ENCODE assay signal across 1 cellular context in the genomic region with DNA sequence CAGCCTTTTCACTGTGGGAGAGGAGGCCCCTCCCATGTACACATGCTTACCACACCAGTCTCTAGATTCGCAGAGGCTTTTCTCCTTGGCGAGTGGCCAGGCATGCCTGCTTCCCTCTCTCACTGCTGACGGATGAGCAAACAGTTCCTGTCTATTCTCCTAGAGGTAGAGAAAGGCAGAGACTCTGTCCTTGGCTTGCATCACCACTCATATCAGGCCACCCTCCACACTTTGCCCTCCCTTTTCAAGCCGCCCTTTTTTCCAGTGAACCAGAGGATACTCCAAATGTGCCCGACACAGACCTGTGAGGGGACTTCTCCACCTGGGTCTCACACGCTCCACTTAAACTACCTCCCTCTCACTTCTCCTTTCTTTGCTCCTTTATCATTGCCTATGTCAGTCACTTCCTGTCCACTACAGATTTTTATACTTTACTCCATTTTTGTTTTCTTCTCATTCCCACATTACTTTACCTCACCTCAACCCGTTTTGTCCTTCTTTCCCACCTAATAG.
A peak's percentile ranks its signal among the peaks of the same experiment; 100 is the strongest.
TF ChIP-seq lines count a peak whose summit lies in the region.

No MANE protein-coding gene starts in this region.

TF ChIP-seq in GM12878, 131 proteins besides CTCF, POLR2A, EP300 and RAD21 (continued from another document and continues in another):
- TF ChIP-seq, protein P1, sequence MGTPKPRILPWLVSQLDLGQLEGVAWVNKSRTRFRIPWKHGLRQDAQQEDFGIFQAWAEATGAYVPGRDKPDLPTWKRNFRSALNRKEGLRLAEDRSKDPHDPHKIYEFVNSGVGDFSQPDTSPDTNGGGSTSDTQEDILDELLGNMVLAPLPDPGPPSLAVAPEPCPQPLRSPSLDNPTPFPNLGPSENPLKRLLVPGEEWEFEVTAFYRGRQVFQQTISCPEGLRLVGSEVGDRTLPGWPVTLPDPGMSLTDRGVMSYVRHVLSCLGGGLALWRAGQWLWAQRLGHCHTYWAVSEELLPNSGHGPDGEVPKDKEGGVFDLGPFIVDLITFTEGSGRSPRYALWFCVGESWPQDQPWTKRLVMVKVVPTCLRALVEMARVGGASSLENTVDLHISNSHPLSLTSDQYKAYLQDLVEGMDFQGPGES (IDR thresholded peaks at IDR 0.05) = no peak
- TF ChIP-seq SMAD5 (IDR thresholded peaks at IDR 0.05; ENCODE audit: low read depth) (no peak), FOXK2 (IDR thresholded peaks at IDR 0.05) (no peak), EED (IDR thresholded peaks at IDR 0.05; ENCODE audit: low read depth) (peak; percentile 76), EGR1 (IDR thresholded peaks at IDR 0.05; ENCODE audit: borderline replicate concordance in 1 of 2, low read depth in 2 of 2, low read length in 2 of 2) (peak in 1 of 2 experiments; percentile 47; a peak in 2 of 3 replicates), CBX3 (IDR thresholded peaks at IDR 0.05; ENCODE audit: borderline replicate concordance, low read depth) (no peak), EZH2 (IDR thresholded peaks at IDR 0.05; ENCODE audit: borderline replicate concordance, control insufficient read depth, low read depth, low read length) (no peak), ZBED1 (IDR thresholded peaks at IDR 0.05; ENCODE audit: borderline replicate concordance) (no peak), ZNF217 (IDR thresholded peaks at IDR 0.05) (no peak; the same call in 1 of the 2 replicates), POLR2AphosphoS2 (IDR thresholded peaks at IDR 0.05; ENCODE audit: low read depth, low read length) (no peak), NR2F1 (conservative IDR thresholded peaks at IDR 0.05) (no peak), RCOR1 (conservative IDR thresholded peaks at IDR 0.05; ENCODE audit: low read depth, low read length) (no peak), KAT2A (conservative IDR thresholded peaks at IDR 0.05; ENCODE audit: control insufficient read depth, low read depth, low read length) (no peak), ATF7 (IDR thresholded peaks at IDR 0.05; ENCODE audit: low read depth) (peak; percentile 56), POU2F2 (IDR thresholded peaks at IDR 0.05; ENCODE audit: borderline replicate concordance, low read depth, low read length) (no peak), ZSCAN29 (IDR thresholded peaks at IDR 0.05) (no peak), BHLHE40 (IDR thresholded peaks at IDR 0.05; ENCODE audit: borderline replicate concordance in 1 of 2, low read depth in 2 of 2, low read length in 1 of 2) (peak in 1 of 2 experiments; percentile 51; a peak in 1 of 4 replicates), SIN3A (IDR thresholded peaks at IDR 0.05; ENCODE audit: low read depth, low read length) (no peak), RELA (IDR thresholded peaks at IDR 0.05; ENCODE audit: borderline replicate concordance, partially characterized antibody) (no peak), NFIC (IDR thresholded peaks at IDR 0.05; ENCODE audit: low read depth, low read length) (peak; percentile 53), GATAD2B (conservative IDR thresholded peaks at IDR 0.05; ENCODE audit: low read depth) (peak; percentile 86; the same call in 1 of the 2 replicates), SMC3 (IDR thresholded peaks at IDR 0.05; ENCODE audit: borderline replicate concordance, low read length) (no peak), TCF7 (IDR thresholded peaks at IDR 0.05; ENCODE audit: borderline replicate concordance) (no peak), HDGF (IDR thresholded peaks at IDR 0.05) (no peak), RAD51 (IDR thresholded peaks at IDR 0.05) (no peak), IKZF2 (IDR thresholded peaks at IDR 0.05) (peak; percentile 87 to 94), KLF5 (IDR thresholded peaks at IDR 0.05; ENCODE audit: partially characterized antibody) (no peak), KDM1A (IDR thresholded peaks at IDR 0.05; ENCODE audit: borderline replicate concordance) (no peak), CHD4 (IDR thresholded peaks at IDR 0.05) (no peak)
- TF ChIP-seq, protein P2, sequence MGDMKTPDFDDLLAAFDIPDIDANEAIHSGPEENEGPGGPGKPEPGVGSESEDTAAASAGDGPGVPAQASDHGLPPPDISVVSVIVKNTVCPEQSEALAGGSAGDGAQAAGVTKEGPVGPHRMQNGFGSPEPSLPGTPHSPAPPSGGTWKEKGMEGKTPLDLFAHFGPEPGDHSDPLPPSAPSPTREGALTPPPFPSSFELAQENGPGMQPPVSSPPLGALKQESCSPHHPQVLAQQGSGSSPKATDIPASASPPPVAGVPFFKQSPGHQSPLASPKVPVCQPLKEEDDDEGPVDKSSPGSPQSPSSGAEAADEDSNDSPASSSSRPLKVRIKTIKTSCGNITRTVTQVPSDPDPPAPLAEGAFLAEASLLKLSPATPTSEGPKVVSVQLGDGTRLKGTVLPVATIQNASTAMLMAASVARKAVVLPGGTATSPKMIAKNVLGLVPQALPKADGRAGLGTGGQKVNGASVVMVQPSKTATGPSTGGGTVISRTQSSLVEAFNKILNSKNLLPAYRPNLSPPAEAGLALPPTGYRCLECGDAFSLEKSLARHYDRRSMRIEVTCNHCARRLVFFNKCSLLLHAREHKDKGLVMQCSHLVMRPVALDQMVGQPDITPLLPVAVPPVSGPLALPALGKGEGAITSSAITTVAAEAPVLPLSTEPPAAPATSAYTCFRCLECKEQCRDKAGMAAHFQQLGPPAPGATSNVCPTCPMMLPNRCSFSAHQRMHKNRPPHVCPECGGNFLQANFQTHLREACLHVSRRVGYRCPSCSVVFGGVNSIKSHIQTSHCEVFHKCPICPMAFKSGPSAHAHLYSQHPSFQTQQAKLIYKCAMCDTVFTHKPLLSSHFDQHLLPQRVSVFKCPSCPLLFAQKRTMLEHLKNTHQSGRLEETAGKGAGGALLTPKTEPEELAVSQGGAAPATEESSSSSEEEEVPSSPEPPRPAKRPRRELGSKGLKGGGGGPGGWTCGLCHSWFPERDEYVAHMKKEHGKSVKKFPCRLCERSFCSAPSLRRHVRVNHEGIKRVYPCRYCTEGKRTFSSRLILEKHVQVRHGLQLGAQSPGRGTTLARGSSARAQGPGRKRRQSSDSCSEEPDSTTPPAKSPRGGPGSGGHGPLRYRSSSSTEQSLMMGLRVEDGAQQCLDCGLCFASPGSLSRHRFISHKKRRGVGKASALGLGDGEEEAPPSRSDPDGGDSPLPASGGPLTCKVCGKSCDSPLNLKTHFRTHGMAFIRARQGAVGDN (IDR thresholded peaks at IDR 0.05) = peak; percentile 12; the same call in 1 of the 2 replicates
- TF ChIP-seq, protein P3, sequence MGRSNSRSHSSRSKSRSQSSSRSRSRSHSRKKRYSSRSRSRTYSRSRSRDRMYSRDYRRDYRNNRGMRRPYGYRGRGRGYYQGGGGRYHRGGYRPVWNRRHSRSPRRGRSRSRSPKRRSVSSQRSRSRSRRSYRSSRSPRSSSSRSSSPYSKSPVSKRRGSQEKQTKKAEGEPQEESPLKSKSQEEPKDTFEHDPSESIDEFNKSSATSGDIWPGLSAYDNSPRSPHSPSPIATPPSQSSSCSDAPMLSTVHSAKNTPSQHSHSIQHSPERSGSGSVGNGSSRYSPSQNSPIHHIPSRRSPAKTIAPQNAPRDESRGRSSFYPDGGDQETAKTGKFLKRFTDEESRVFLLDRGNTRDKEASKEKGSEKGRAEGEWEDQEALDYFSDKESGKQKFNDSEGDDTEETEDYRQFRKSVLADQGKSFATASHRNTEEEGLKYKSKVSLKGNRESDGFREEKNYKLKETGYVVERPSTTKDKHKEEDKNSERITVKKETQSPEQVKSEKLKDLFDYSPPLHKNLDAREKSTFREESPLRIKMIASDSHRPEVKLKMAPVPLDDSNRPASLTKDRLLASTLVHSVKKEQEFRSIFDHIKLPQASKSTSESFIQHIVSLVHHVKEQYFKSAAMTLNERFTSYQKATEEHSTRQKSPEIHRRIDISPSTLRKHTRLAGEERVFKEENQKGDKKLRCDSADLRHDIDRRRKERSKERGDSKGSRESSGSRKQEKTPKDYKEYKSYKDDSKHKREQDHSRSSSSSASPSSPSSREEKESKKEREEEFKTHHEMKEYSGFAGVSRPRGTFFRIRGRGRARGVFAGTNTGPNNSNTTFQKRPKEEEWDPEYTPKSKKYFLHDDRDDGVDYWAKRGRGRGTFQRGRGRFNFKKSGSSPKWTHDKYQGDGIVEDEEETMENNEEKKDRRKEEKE (IDR thresholded peaks at IDR 0.05) = no peak
- TF ChIP-seq, protein P4, sequence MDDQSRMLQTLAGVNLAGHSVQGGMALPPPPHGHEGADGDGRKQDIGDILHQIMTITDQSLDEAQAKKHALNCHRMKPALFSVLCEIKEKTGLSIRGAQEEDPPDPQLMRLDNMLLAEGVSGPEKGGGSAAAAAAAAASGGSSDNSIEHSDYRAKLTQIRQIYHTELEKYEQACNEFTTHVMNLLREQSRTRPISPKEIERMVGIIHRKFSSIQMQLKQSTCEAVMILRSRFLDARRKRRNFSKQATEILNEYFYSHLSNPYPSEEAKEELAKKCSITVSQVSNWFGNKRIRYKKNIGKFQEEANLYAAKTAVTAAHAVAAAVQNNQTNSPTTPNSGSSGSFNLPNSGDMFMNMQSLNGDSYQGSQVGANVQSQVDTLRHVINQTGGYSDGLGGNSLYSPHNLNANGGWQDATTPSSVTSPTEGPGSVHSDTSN (IDR thresholded peaks at IDR 0.05; ENCODE audit: insufficient replicate concordance, low read depth, low read length) = peak; percentile 79
- TF ChIP-seq, protein P5, sequence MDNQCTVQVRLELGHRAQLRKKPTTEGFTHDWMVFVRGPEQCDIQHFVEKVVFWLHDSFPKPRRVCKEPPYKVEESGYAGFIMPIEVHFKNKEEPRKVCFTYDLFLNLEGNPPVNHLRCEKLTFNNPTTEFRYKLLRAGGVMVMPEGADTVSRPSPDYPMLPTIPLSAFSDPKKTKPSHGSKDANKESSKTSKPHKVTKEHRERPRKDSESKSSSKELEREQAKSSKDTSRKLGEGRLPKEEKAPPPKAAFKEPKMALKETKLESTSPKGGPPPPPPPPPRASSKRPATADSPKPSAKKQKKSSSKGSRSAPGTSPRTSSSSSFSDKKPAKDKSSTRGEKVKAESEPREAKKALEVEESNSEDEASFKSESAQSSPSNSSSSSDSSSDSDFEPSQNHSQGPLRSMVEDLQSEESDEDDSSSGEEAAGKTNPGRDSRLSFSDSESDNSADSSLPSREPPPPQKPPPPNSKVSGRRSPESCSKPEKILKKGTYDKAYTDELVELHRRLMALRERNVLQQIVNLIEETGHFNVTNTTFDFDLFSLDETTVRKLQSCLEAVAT (IDR thresholded peaks at IDR 0.05) = no peak; the same call in 1 of the 2 replicates
- TF ChIP-seq, protein P6, sequence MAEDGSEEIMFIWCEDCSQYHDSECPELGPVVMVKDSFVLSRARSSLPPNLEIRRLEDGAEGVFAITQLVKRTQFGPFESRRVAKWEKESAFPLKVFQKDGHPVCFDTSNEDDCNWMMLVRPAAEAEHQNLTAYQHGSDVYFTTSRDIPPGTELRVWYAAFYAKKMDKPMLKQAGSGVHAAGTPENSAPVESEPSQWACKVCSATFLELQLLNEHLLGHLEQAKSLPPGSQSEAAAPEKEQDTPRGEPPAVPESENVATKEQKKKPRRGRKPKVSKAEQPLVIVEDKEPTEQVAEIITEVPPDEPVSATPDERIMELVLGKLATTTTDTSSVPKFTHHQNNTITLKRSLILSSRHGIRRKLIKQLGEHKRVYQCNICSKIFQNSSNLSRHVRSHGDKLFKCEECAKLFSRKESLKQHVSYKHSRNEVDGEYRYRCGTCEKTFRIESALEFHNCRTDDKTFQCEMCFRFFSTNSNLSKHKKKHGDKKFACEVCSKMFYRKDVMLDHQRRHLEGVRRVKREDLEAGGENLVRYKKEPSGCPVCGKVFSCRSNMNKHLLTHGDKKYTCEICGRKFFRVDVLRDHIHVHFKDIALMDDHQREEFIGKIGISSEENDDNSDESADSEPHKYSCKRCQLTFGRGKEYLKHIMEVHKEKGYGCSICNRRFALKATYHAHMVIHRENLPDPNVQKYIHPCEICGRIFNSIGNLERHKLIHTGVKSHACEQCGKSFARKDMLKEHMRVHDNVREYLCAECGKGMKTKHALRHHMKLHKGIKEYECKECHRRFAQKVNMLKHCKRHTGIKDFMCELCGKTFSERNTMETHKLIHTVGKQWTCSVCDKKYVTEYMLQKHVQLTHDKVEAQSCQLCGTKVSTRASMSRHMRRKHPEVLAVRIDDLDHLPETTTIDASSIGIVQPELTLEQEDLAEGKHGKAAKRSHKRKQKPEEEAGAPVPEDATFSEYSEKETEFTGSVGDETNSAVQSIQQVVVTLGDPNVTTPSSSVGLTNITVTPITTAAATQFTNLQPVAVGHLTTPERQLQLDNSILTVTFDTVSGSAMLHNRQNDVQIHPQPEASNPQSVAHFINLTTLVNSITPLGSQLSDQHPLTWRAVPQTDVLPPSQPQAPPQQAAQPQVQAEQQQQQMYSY (CRISPR knock-in tag; IDR thresholded peaks at IDR 0.05) = no peak
- TF ChIP-seq, protein P7, sequence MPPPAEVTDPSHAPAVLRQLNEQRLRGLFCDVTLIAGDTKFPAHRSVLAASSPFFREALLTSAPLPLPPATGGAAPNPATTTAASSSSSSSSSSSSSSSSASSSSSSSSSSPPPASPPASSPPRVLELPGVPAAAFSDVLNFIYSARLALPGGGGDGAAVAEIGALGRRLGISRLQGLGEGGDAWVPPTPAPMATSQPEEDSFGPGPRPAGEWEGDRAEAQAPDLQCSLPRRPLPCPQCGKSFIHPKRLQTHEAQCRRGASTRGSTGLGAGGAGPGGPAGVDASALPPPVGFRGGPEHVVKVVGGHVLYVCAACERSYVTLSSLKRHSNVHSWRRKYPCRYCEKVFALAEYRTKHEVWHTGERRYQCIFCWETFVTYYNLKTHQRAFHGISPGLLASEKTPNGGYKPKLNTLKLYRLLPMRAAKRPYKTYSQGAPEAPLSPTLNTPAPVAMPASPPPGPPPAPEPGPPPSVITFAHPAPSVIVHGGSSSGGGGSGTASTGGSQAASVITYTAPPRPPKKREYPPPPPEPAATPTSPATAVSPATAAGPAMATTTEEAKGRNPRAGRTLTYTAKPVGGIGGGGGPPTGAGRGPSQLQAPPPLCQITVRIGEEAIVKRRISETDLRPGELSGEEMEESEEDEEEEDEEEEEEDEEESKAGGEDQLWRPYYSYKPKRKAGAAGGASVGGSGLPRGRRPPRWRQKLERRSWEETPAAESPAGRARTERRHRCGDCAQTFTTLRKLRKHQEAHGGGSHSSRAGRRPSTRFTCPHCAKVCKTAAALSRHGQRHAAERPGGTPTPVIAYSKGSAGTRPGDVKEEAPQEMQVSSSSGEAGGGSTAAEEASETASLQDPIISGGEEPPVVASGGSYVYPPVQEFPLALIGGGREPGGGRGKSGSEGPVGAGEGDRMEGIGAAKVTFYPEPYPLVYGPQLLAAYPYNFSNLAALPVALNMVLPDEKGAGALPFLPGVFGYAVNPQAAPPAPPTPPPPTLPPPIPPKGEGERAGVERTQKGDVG (CRISPR knock-in tag; IDR thresholded peaks at IDR 0.05) = no peak
- TF ChIP-seq, protein P8, sequence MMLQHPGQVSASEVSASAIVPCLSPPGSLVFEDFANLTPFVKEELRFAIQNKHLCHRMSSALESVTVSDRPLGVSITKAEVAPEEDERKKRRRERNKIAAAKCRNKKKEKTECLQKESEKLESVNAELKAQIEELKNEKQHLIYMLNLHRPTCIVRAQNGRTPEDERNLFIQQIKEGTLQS (IDR thresholded peaks at IDR 0.05; ENCODE audit: borderline replicate concordance, extremely low read depth, low read depth, low read length) = no peak
